8 cellular contexts compared by ENCODE assay signal in the genomic region with DNA sequence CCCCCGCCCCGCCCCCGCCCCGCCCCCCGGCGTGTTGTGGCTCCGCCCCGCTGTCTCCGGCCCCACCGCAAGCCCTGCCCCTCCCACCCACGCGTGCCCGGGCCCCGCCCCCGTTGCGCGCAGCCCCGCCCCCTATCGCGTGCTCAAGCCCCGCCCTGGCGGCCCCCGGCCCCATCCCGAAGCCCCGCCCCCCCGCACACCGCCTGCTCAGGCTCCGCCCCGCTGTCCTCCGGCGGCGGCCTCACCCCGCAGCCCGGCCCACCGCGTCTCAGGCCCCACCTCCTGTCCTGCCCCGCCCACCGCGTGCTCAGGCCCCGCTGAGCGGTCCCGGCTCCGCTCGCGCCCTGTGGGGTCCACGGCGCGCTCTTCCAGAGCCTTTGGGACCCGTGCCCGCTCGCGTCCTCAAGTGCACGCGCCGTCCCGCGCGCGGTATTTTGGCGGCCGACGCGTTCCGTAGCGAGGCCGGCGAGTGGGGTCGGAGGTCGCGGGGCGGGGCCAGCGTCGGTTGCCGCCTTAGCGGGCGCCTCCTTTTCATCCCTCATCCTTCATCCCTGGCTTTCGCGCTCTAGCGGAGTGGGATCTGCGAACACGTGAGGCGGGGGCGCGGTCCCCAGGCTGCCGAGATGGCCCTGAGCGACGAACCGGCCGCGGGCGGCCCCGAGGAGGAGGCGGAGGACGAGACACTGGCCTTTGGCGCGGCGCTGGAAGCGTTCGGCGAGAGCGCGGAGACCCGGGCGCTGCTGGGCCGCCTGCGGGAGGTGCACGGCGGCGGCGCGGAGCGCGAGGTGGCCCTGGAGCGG. TPM values are rescaled to one million over a fixed set of nuclear protein-coding genes. Genes with fewer than 3 reads are reported as not detected.
DNase-seq lines count a peak whose midpoint lies in the region; ATAC-seq lines count a peak whose summit lies in the region.

A gene (plus strand): TSS at position 495 of the 800 bp plus-strand sequence. CDS start 129 bp downstream, at position 624.

- no peaks in the 10 kb centered on the region for H3K36me3 ChIP-seq in GM23248 (ENCODE audit: low read depth)

- H3K27me3 Mint-ChIP-seq in natural killer cell treated with Interleukin-12 subunit alpha and Interleukin-12 subunit beta and Interleukin-15 and Interleukin-18, amount 100 ng/mL, for 72 hours: no peaks in the 10 kb centered on the region

- ATAC-seq in natural killer cell treated with Interleukin-12 subunit alpha and Interleukin-12 subunit beta and Interleukin-15 and Interleukin-18, amount 100 ng/mL, for 72 hours: peak; percentile 90 to 93

- H3K27ac ChIP-seq in GM23248: peak within 1 kb of the TSS; percentile 56

- no peaks in the 10 kb centered on the region for H3K9me3 Mint-ChIP-seq in natural killer cell treated with Interleukin-12 subunit alpha and Interleukin-12 subunit beta and Interleukin-15 and Interleukin-18, amount 100 ng/mL, for 72 hours

- no peaks in the 10 kb centered on the region for H3K9me3 ChIP-seq in GM23248 (ENCODE audit: low read depth)

- H3K27me3 ChIP-seq in GM23248 (replicated peaks; ENCODE audit: insufficient read depth): no peaks in the 10 kb centered on the region

- H3K79me2 ChIP-seq in GM23248 (ENCODE audit: insufficient read depth): peaks cover 31% of the 10 kb centered on the region

- H4K20me1 ChIP-seq in GM23248 (ENCODE audit: insufficient read depth): no peaks in the 10 kb centered on the region; the same call in 1 of the 2 replicates

- peak within 1 kb of the TSS; percentile 81 for H3K4me3 Mint-ChIP-seq in natural killer cell treated with Interleukin-12 subunit alpha and Interleukin-12 subunit beta and Interleukin-15 and Interleukin-18, amount 100 ng/mL, for 72 hours

- H3F3A ChIP-seq in GM23248 (ENCODE audit: insufficient read depth): no peaks in the 10 kb centered on the region

- H3K4me1 Mint-ChIP-seq in natural killer cell treated with Interleukin-12 subunit alpha and Interleukin-12 subunit beta and Interleukin-15 and Interleukin-18, amount 100 ng/mL, for 72 hours (ENCODE audit: low read depth in 2 of 2): peaks cover 17 to 27% of the 10 kb centered on the region in 2 donors

- peak within 1 kb of the TSS; percentile 69 for H3K4me2 ChIP-seq in GM23248 (ENCODE audit: unreplicated experiment)

- DNase-seq in DMS79 treated with DMSO at 0.1 percent for 48 hours (lab: John Stamatoyannopoulos, UW) (peak; percentile 44), GM23248 (peak; percentile 96), Kasumi-1 (lab: John Stamatoyannopoulos, UW) (peak; percentile 93 to 96), SHP77 (lab: John Stamatoyannopoulos, UW) (peak; percentile 87 to 97), fibroblast of peridontal ligament (ENCODE audit: extremely low read depth) (peak; percentile 82)
- DNase-seq in activated T-helper 9 cell treated with anti-CD3 and anti-CD28 coated beads, Interleukin-2, amount 50 U/mL, for 16 hours (ENCODE audit: low read depth): peak; percentile 89
- peak; percentile 87 for DNase-seq in natural killer cell treated with Interleukin-12 subunit alpha and Interleukin-12 subunit beta and Interleukin-15 and Interleukin-18, amount 100 ng/mL, for 72 hours (ENCODE audit: low spot score)
- DNase-seq in stimulated activated naive CD4-positive, alpha-beta T cell (lab: John Stamatoyannopoulos, UW): peak; percentile 83 to 95 (median 93)

- no peaks in the 10 kb centered on the region for H3K9me2 ChIP-seq in GM23248 (ENCODE audit: insufficient read depth)

- peaks cover 5% of the 10 kb centered on the region; the same call in 1 of the 2 replicates for H3K4me1 ChIP-seq in GM23248 (ENCODE audit: insufficient read depth)

- H3K36me3 Mint-ChIP-seq in natural killer cell treated with Interleukin-12 subunit alpha and Interleukin-12 subunit beta and Interleukin-15 and Interleukin-18, amount 100 ng/mL, for 72 hours: no peaks in the 10 kb centered on the region

- in situ Hi-C loops in GM23248 (cut with MboI): no loop called here

- peak within 1 kb of the TSS; percentile 76 for H2AFZ ChIP-seq in GM23248

- WGBS in GM23248 (ENCODE audit: low coverage in 1 of 2, low lambda C conversion rate in 2 of 2, missing lambda C conversion rate in 2 of 2), 2 experiments: 1 to 3% methylated on average over 65 to 88 of the region's 114 CpGs

- H3K9ac ChIP-seq in GM23248: peak within 1 kb of the TSS; percentile 77

- peak within 1 kb of the TSS in 1 of 2 donors; percentile 31 for H3K27ac Mint-ChIP-seq in natural killer cell treated with Interleukin-12 subunit alpha and Interleukin-12 subunit beta and Interleukin-15 and Interleukin-18, amount 100 ng/mL, for 72 hours

- H3K4me3 ChIP-seq in GM23248: peak within 1 kb of the TSS; percentile 89

RNA-seq across cellular contexts. Expression of the gene that starts here (rescaled TPM):
- total RNA-seq in GM23248 (2014; rRNA removed; shearing (Covaris generic)): 19.3 and 26.8 TPM in 2 replicates
- 31.1 and 33.8 TPM in 2 replicates for polyA plus RNA-seq in GM23248 (2016; fragmentation: Nextera tagmentation; extraction: Ambion mirVana)
- total RNA-seq in natural killer cell treated with Interleukin-12 subunit alpha and Interleukin-12 subunit beta and Interleukin-15 and Interleukin-18, amount 100 ng/mL, for 72 hours: 100 to 1,000 TPM in 1 of 2 donors, 10 to 100 TPM in 1; 66.5 to 166 TPM

Comparison
In these comparisons a context has a peak if more than half of its experiments do, and no peak if none do; other contexts are left out.
1. Peak in every context shown above with its lines: DNase-seq, ATAC-seq, H3K4me3 ChIP-seq and H3K27ac ChIP-seq.
2. DNase-seq: peak in every context shown above with its lines; median percentile 96 in GM23248; 94 in Kasumi-1; 93 in stimulated activated naive CD4-positive, alpha-beta T cell; 92 in SHP77; 89 in activated T-helper 9 cell treated with anti-CD3 and anti-CD28 coated beads, Interleukin-2, amount 50 U/mL, for 16 hours; 87 in natural killer cell treated with Interleukin-12 subunit alpha and Interleukin-12 subunit beta and Interleukin-15 and Interleukin-18, amount 100 ng/mL, for 72 hours; 82 in fibroblast of peridontal ligament; 44 in DMS79 treated with DMSO at 0.1 percent for 48 hours.